Comparison of ENCODE assay signal across 26 cellular contexts in genomic region chr1:15856888-15857287, GRCh38.
"Had no signal": no experiment of that assay in that cellular context is flagged by ENCODE, and none has a peak within 500 bp of the region (broad histone marks: within the 10 kb centered on the region; RNA-seq: fewer than 3 reads in every experiment).

No MANE protein-coding gene starts in this region.

- H3K9me3 Mint-ChIP-seq: activated B cell treated with CpG ODN at 0.5 μM for 24 hours; activated CD8-positive, alpha-beta T cell treated with anti-CD3 and anti-CD28 coated beads for 36 hours; activated naive CD8-positive, alpha-beta T cell treated with anti-CD3 and anti-CD28 coated beads for 36 hours; immature natural killer cell; mesothelial cell of epicardium; naive B cell had no signal

- H3K36me3 Mint-ChIP-seq: immature natural killer cell, mesothelial cell of epicardium, naive B cell had no signal

- DNase-seq: activated B cell treated with CpG ODN at 0.5 μM for 24 hours; activated CD4-positive, alpha-beta T cell treated with anti-CD3 and anti-CD28 coated beads, Interleukin-2, amount 50 U/mL, for 1 hour; activated CD8-positive, alpha-beta T cell treated with anti-CD3 and anti-CD28 coated beads for 36 hours; activated naive CD4-positive, alpha-beta T cell; activated naive CD8-positive, alpha-beta T cell treated with anti-CD3 and anti-CD28 coated beads for 36 hours; activated T-cell treated with anti-CD3 and anti-CD28 coated beads, Interleukin-2, amount 50 U/mL, for 48 hours; brain microvascular endothelial cell; dorsolateral prefrontal cortex; effector memory CD4-positive, alpha-beta T cell; hypothalamus; immature natural killer cell; kidney; naive B cell; pancreas; stimulated activated CD4-positive, alpha-beta T cell treated with anti-CD3 and anti-CD28 coated beads, Interleukin-2, amount 100 ng/mL, for 48 hours; stimulated activated naive CD4-positive, alpha-beta T cell treated with Interleukin-2 at 50 U/mL for 16 hours; T-helper 17 cell; T1000; upper lobe of left lung had no signal

- H3K4me3 Mint-ChIP-seq: activated B cell treated with CpG ODN at 0.5 μM for 24 hours; activated CD8-positive, alpha-beta T cell treated with anti-CD3 and anti-CD28 coated beads for 36 hours; activated naive CD8-positive, alpha-beta T cell treated with anti-CD3 and anti-CD28 coated beads for 36 hours; immature natural killer cell; mesothelial cell of epicardium; T-helper 17 cell had no signal

- H3K4me3 ChIP-seq: adrenal gland, coronary artery, dorsolateral prefrontal cortex, gastroesophageal sphincter, pancreas, prostate gland, thoracic aorta, upper lobe of left lung, vagina had no signal

- H3K36me3 ChIP-seq: adrenal gland, brain microvascular endothelial cell, gastroesophageal sphincter, pancreas, prostate gland, thoracic aorta, upper lobe of left lung, vagina had no signal

- H3K27ac Mint-ChIP-seq: activated B cell treated with CpG ODN at 0.5 μM for 24 hours; activated CD8-positive, alpha-beta T cell treated with anti-CD3 and anti-CD28 coated beads for 36 hours; activated naive CD8-positive, alpha-beta T cell treated with anti-CD3 and anti-CD28 coated beads for 36 hours; immature natural killer cell; mesothelial cell of epicardium; T-helper 17 cell had no signal

- H3K27ac ChIP-seq: adrenal gland, brain microvascular endothelial cell, coronary artery, gastroesophageal sphincter, pancreas, prostate gland, thoracic aorta, upper lobe of left lung, vagina had no signal

- H3K9me3 ChIP-seq: adrenal gland, gastroesophageal sphincter, pancreas, prostate gland, thoracic aorta, upper lobe of left lung, vagina had no signal

- H3K27me3 ChIP-seq: adrenal gland, brain microvascular endothelial cell, dorsolateral prefrontal cortex, gastroesophageal sphincter, pancreas, upper lobe of left lung, vagina had no signal

- H3K4me1 ChIP-seq: prostate gland had no signal

- H3K27me3 Mint-ChIP-seq: activated B cell treated with CpG ODN at 0.5 μM for 24 hours; activated CD8-positive, alpha-beta T cell treated with anti-CD3 and anti-CD28 coated beads for 36 hours; activated naive CD8-positive, alpha-beta T cell treated with anti-CD3 and anti-CD28 coated beads for 36 hours; naive B cell; T-helper 17 cell had no signal

- ATAC-seq: activated CD8-positive, alpha-beta T cell treated with anti-CD3 and anti-CD28 coated beads for 36 hours; gastroesophageal sphincter; pancreas; T-helper 17 cell had no signal
